15 cellular contexts compared by ENCODE assay signal in the genomic region with DNA sequence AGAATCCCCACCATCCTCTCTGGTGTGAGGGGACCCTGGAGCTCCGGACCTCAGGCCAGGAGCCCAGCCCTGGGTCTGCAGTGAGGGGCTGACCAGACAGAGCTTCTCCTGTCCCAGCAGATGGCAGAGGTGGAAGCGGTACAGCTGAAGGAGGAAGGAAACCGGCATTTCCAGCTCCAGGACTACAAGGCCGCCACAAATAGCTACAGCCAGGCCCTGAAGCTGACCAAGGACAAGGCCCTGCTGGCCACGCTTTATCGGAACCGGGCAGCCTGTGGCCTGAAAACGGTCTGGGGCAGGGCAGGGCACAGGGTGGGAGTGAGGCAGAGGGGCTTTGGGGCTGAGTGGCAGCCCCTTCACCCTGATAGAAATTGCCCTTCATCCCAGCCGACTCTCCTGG. TPM values are rescaled to one million over a fixed set of nuclear protein-coding genes. Genes with fewer than 3 reads are reported as not detected.
"Had no signal": no experiment of that assay in that cellular context is flagged by ENCODE, and none has a peak within 500 bp of the region (broad histone marks: within the 10 kb centered on the region; RNA-seq: fewer than 3 reads in every experiment).

No MANE protein-coding gene starts in this region.

- H3K9me3 ChIP-seq: left lung, ovary had no signal

- H3K27me3 ChIP-seq: left lung, ovary had no signal

- H3K27ac ChIP-seq: left lung, ovary, WERI-Rb-1 had no signal

- H3K36me3 ChIP-seq: left lung, ovary, WERI-Rb-1 had no signal

- H3K4me1 ChIP-seq: left lung had no signal

- H3K4me3 ChIP-seq: left lung, ovary had no signal

- DNase-seq: activated CD4-positive, alpha-beta T cell treated with anti-CD3 and anti-CD28 coated beads for 48 hours; activated CD8-positive, alpha-beta T cell treated with anti-CD3 and anti-CD28 coated beads, Interleukin-2, amount 10 ng/mL, durations not matched to agents 7 days and 5 days; activated naive CD4-positive, alpha-beta T cell treated with anti-CD3 and anti-CD28 coated beads for 36 hours; central memory CD4-positive, alpha-beta T cell; cortex of kidney; effector memory CD8-positive, alpha-beta T cell; left lung; mesenchymal stem cell; ovary; retina; stimulated activated CD4-positive, alpha-beta T cell treated with anti-CD3 and anti-CD28 coated beads, Interleukin-2, amount 100 ng/mL, for 24 hours; stimulated activated naive B cell treated with anti-CD40 and anti-IgM and Interleukin-4, amounts not matched to agents 10 μg/mL and 1 μg/mL and 100 μg/mL, for 72 hours; T-helper 9 cell; WERI-Rb-1 had no signal

- ATAC-seq: activated CD8-positive, alpha-beta T cell treated with anti-CD3 and anti-CD28 coated beads, Interleukin-2, amount 10 ng/mL, durations not matched to agents 7 days and 5 days; effector memory CD8-positive, alpha-beta T cell; left lung; stimulated activated naive B cell treated with anti-CD40 and anti-IgM and Interleukin-4, amounts not matched to agents 10 μg/mL and 1 μg/mL and 100 μg/mL, for 72 hours had no signal

RNA-seq across cellular contexts. Expression of a gene that starts 0.5 kb away (rescaled TPM):
- total RNA-seq: activated CD8-positive, alpha-beta T cell treated with anti-CD3 and anti-CD28 coated beads, Interleukin-2, amount 10 ng/mL, durations not matched to agents 7 days and 5 days; neural crest cell had no signal

RNA-seq across cellular contexts. Expression of a gene that starts 26.7 kb away (rescaled TPM):
- total RNA-seq: activated CD8-positive, alpha-beta T cell treated with anti-CD3 and anti-CD28 coated beads, Interleukin-2, amount 10 ng/mL, durations not matched to agents 7 days and 5 days; activated naive CD4-positive, alpha-beta T cell treated with anti-CD3 and anti-CD28 coated beads for 36 hours; left lung; neural crest cell; ovary had no signal

RNA-seq across cellular contexts. Expression of a gene that starts 46.0 kb away (rescaled TPM):
- total RNA-seq: activated CD8-positive, alpha-beta T cell treated with anti-CD3 and anti-CD28 coated beads, Interleukin-2, amount 10 ng/mL, durations not matched to agents 7 days and 5 days; activated naive CD4-positive, alpha-beta T cell treated with anti-CD3 and anti-CD28 coated beads for 36 hours; left lung; neural crest cell; ovary had no signal
